23 cellular contexts compared by ENCODE assay signal in the genomic region with DNA sequence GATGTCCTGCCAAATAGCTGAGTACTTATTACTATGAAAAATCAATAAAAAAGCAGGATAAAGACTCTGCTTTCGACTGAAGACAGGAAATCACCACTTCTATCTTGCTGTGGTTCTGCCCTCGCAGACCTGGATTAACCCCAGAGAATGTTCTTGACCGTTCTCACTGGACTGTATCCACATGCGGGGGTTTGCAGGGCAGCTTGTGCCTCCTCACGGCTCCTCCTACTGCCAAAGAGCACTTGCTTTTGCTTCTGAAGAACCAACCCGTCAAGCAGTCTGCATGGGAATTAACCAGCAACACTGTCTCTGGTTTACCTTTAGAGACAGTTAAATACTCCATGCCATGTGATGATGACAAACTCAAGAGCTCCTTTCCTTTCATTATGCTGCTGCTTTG.
DNase-seq lines count a peak whose midpoint lies in the region; ATAC-seq, FAIRE-seq and TF ChIP-seq lines count a peak whose summit lies in the region.
"Had no signal": no experiment of that assay in that cellular context is flagged by ENCODE, and none has a peak within 500 bp of the region (broad histone marks: within the 10 kb centered on the region; RNA-seq: fewer than 3 reads in every experiment).

No MANE protein-coding gene starts in this region.

- H3K9me1 ChIP-seq in K562 (ENCODE audit: control insufficient read depth, insufficient read depth, low read length) = no peaks in the 10 kb centered on the region

- in situ Hi-C loops in K562 (cut with MboI) = no loop called here
- in situ Hi-C loops in transverse colon (cut with MboI; ENCODE audit: low pct_ligation_motif_present in 1 of 4, low pct_unique_long_range_greater_than_20kb in 1 of 4, low sequenced_read_pairs in 3 of 4) = no loop called here

- H3K4me1 ChIP-seq in K562 (replicated peaks in 1 of 2; ENCODE audit: control insufficient read depth in 2 of 2, insufficient read depth in 2 of 2, low read length in 2 of 2) (no peaks in the 10 kb centered on the region), testis (no peaks in the 10 kb centered on the region), transverse colon (no peaks in the 10 kb centered on the region)
- H3K4me1 ChIP-seq: BE2C had no signal

- H3K4me2 ChIP-seq in K562 (ENCODE audit: insufficient read depth, low read length) = no peak overlapping the region
- H3K4me2 ChIP-seq: GM23338 had no signal

- no peaks in the 10 kb centered on the region for H3K27me3 ChIP-seq in K562 (ENCODE audit: control insufficient read depth in 2 of 2, insufficient read depth in 2 of 2, low read length in 2 of 2)
- no peaks in the 10 kb centered on the region for H3K27me3 ChIP-seq in testis
- H3K27me3 ChIP-seq in transverse colon = no peaks in the 10 kb centered on the region
- H3K27me3 ChIP-seq: BE2C had no signal

- H3K79me2 ChIP-seq in K562 (ENCODE audit: control insufficient read depth, insufficient read depth, low read length) = no peaks in the 10 kb centered on the region

- no peak for TF ChIP-seq EP300 in K562 (IDR thresholded peaks at IDR 0.05; ENCODE audit: low read length)
- TF ChIP-seq EP300 in transverse colon (IDR thresholded peaks at IDR 0.05; ENCODE audit: low read depth) = no peak

- TF ChIP-seq CTCF in K562 (IDR thresholded peaks at IDR 0.05 in 2 of 3, conservative IDR thresholded peaks at IDR 0.05 in 1 of 3; ENCODE audit: insufficient read depth in 2 of 3, low read depth in 1 of 3, low read length in 3 of 3) (no peak), testis (IDR thresholded peaks at IDR 0.05) (no peak), transverse colon (IDR thresholded peaks at IDR 0.05) (no peak)

- H3K9ac ChIP-seq in K562 (ENCODE audit: insufficient read depth in 1 of 2, low read depth in 2 of 2, low read length in 2 of 2) = no peak overlapping the region

- intact Hi-C loops in K562 (cut with micrococcal nuclease) (no loop called here), testis (cut with DNase I; ENCODE audit: low total_unique reads) (no loop called here), transverse colon (cut with DNase I; ENCODE audit: low total_unique reads) (no loop called here)

- no peak overlapping the region for H3K27ac ChIP-seq in K562 (ENCODE audit: extremely low read depth, low read depth, low read length)
- H3K27ac ChIP-seq in testis = no peak overlapping the region
- H3K27ac ChIP-seq in transverse colon = no peak overlapping the region

- TF ChIP-seq RAD21 in K562 (CRISPR knock-in tag; conservative IDR thresholded peaks at IDR 0.05 in 1 of 2, IDR thresholded peaks at IDR 0.05 in 1 of 2) = no peak

- H4K20me1 ChIP-seq in K562 (replicated peaks; ENCODE audit: control insufficient read depth, insufficient read depth, low read length) = no peaks in the 10 kb centered on the region

- H3K9me3 ChIP-seq in K562 (replicated peaks; ENCODE audit: control insufficient read depth, insufficient read depth, low read depth, low read length) (no peaks in the 10 kb centered on the region), testis (no peaks in the 10 kb centered on the region), transverse colon (no peaks in the 10 kb centered on the region)
- H3K9me3 ChIP-seq: BE2C had no signal

- 2% methylated on average over 6 of the region's 6 CpGs for WGBS in K562 (ENCODE audit: insufficient coverage, low coverage, missing lambda C conversion rate)
- WGBS in testis, 2 donors = 59 to 68% methylated on average over 6 of the region's 6 CpGs
- 67 to 72% methylated on average over 2 to 6 of the region's 6 CpGs for whole genome bisulfite sequencing in transverse colon (ENCODE audit: low coverage in 1 of 2), 2 donors

- no TSS peak for BruUV-seq in K562 (replicated peaks; lab: Mats Ljungman, UMichigan)

- FAIRE-seq in RCC 7860 (lab: Jason Lieb, UNC) = peak; percentile 76
- no peak for FAIRE-seq in K562 (lab: Jason Lieb, UNC)
- FAIRE-seq: A204.1, GM12892, GM18507, H54, HTR-8/SVneo had no signal

- POLR2A ChIA-PET in K562 (lab: Yijun Ruan, JAX) = no interaction called here

- TF ChIP-seq POLR2A in K562 (conservative IDR thresholded peaks at IDR 0.05) (no peak), testis (IDR thresholded peaks at IDR 0.05) (no peak), transverse colon (IDR thresholded peaks at IDR 0.05) (no peak)

- DNase-seq in RCC 7860 (ENCODE audit: low spot score) = peak; percentile 54
- DNase-seq in K562 (ENCODE audit: extremely low read depth in 1 of 4, low spot score in 3 of 4) = no peak
- DNase-seq in left lobe of liver (ENCODE audit: low spot score) = no peak
- DNase-seq in testis = peak; percentile 75
- DNase-seq in NCI-H1092 treated with DMSO at 0.1 percent for 48 hours (lab: John Stamatoyannopoulos, UW) = no peak
- DNase-seq in transverse colon = no peak
- no peak for DNase-seq in epidermal melanocyte (ENCODE audit: insufficient read length, low spot score)
- DNase-seq: ACHN; BE2C; C1 segment of cervical spinal cord; CD4-positive, CD25-positive, alpha-beta regulatory T cell; CD8-positive, alpha-beta memory T cell; COR-L47; DMS 273 treated with DMSO at 0.1 percent for 48 hours; DMS79; GDM1; HCEC 1CT had no signal

- ATAC-seq in K562 = no peak
- ATAC-seq in left lobe of liver = peak; percentile 73
- ATAC-seq: GM23338 had no signal

- H2AFZ ChIP-seq in K562 (ENCODE audit: low read depth, low read length) = no peak overlapping the region
- H2AFZ ChIP-seq: GM23338 had no signal

- H3K36me3 ChIP-seq in K562 (ENCODE audit: control insufficient read depth, insufficient read depth, low read length) = no peaks in the 10 kb centered on the region
- H3K36me3 ChIP-seq in testis (ENCODE audit: low read depth, missing control alignments) = no peaks in the 10 kb centered on the region
- H3K36me3 ChIP-seq in transverse colon = no peaks in the 10 kb centered on the region
- H3K36me3 ChIP-seq: BE2C had no signal

- CTCF ChIA-PET in K562 (lab: Yijun Ruan, JAX; ENCODE audit: low intra/inter-chr PET ratio) = no interaction called here

- H3K4me3 ChIP-seq in K562 (no peak overlapping the region), testis (no peak overlapping the region), transverse colon (no peak overlapping the region)
- H3K4me3 ChIP-seq: GM23338 had no signal

TF ChIP-seq in K562, 482 proteins besides CTCF, POLR2A, EP300 and RAD21:
- no peak for TF ChIP-seq PTTG1 (tag; IDR thresholded peaks at IDR 0.05; ENCODE audit: low read depth)
- TF ChIP-seq, protein P1, sequence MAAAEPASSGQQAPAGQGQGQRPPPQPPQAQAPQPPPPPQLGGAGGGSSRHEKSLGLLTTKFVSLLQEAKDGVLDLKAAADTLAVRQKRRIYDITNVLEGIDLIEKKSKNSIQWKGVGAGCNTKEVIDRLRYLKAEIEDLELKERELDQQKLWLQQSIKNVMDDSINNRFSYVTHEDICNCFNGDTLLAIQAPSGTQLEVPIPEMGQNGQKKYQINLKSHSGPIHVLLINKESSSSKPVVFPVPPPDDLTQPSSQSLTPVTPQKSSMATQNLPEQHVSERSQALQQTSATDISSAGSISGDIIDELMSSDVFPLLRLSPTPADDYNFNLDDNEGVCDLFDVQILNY (CRISPR knock-in tag; IDR thresholded peaks at IDR 0.05) = no peak
- no peak for TF ChIP-seq TCF3 (CRISPR knock-in tag; IDR thresholded peaks at IDR 0.05)
- no peak for TF ChIP-seq PTRF (tag; IDR thresholded peaks at IDR 0.05)
- TF ChIP-seq ZNF512 (tag; IDR thresholded peaks at IDR 0.05) = no peak
- TF ChIP-seq SNIP1 (IDR thresholded peaks at IDR 0.05; ENCODE audit: low read depth) = no peak
- peak; percentile 51 for TF ChIP-seq PRDM10 (IDR thresholded peaks at IDR 0.05; ENCODE audit: partially characterized antibody)

Comparison
In these comparisons a context has a peak if more than half of its experiments do, and no peak if none do; other contexts are left out.
1. DNase-seq: peak in RCC 7860 (single experiment) and testis (single experiment); none in K562 (0 of 4), left lobe of liver (single experiment), NCI-H1092 treated with DMSO at 0.1 percent for 48 hours (single experiment), transverse colon (single experiment) and epidermal melanocyte (single experiment).